Comparison of ENCODE assay signal across 14 cellular contexts in genomic region chr18:33596178-33596854, GRCh38. TPM values are rescaled to one million over a fixed set of nuclear protein-coding genes. Genes with fewer than 3 reads are reported as not detected.
A peak's percentile ranks its signal among the peaks of the same experiment; 100 is the strongest.
DNase-seq lines count a peak whose midpoint lies in the region; ATAC-seq, FAIRE-seq and TF ChIP-seq lines count a peak whose summit lies in the region.
"Had no signal": no experiment of that assay in that cellular context is flagged by ENCODE, and none has a peak within 500 bp of the region (broad histone marks: within the 10 kb centered on the region; RNA-seq: fewer than 3 reads in every experiment).

No MANE protein-coding gene starts in this region.

- H3K4me1 ChIP-seq in foreskin keratinocyte: no peaks in the 10 kb centered on the region
- H3K4me1 ChIP-seq: lower lobe of right lung, Peyer's patch had no signal

- no peaks in the 10 kb centered on the region for H3K27me3 ChIP-seq in brain microvascular endothelial cell (replicated peaks)
- H3K27me3 ChIP-seq in foreskin keratinocyte: no peaks in the 10 kb centered on the region
- H3K27me3 ChIP-seq: neural progenitor cell, Peyer's patch had no signal

- TF ChIP-seq POLR2A in GM12892 (IDR thresholded peaks at IDR 0.05; ENCODE audit: low read depth, low read length): no peak

- in situ Hi-C loops in brain microvascular endothelial cell (cut with HindIII; ENCODE audit: low pct_ligation_motif_present, low sequenced_read_pairs): no loop called here

- peak overlapping the region; percentile 22; the same call in 1 of the 2 replicates for H3K27ac ChIP-seq in 22Rv1
- peak overlapping the region; percentile 66 for H3K27ac ChIP-seq in brain microvascular endothelial cell
- no peak overlapping the region for H3K27ac ChIP-seq in foreskin keratinocyte
- H3K27ac ChIP-seq: lower lobe of right lung, neural progenitor cell, Peyer's patch had no signal

- ATAC-seq in foreskin keratinocyte (peak; percentile 59), HG02588 (IDR thresholded peaks at IDR 0.05; ENCODE audit: unreplicated experiment) (no peak)
- ATAC-seq: activated CD4-positive, alpha-beta T cell treated with anti-CD3 and anti-CD28 coated beads for 36 hours; lower lobe of right lung had no signal

- no peak for FAIRE-seq in GM12892 (lab: Jason Lieb, UNC)
- FAIRE-seq: HTR-8/SVneo had no signal

- H3K4me3 ChIP-seq in LNCaP clone FGC (ENCODE audit: low read depth, low read length) (no peak overlapping the region), brain microvascular endothelial cell (ENCODE audit: low read depth, low read length) (no peak overlapping the region)
- H3K4me3 ChIP-seq: lower lobe of right lung, neural progenitor cell, Peyer's patch had no signal

- H3K36me3 ChIP-seq in brain microvascular endothelial cell (replicated peaks): no peaks in the 10 kb centered on the region
- H3K36me3 ChIP-seq: lower lobe of right lung, neural progenitor cell, Peyer's patch had no signal

- DNase-seq in LNCaP clone FGC (ENCODE audit: low read depth) (peak; percentile 21), brain microvascular endothelial cell (no peak), foreskin keratinocyte (peak in 1 of 2 donors; percentile 44), NCI-H774 (lab: John Stamatoyannopoulos, UW) (no peak), NCI-H82 treated with DMSO at 0.1 percent for 48 hours (lab: John Stamatoyannopoulos, UW; ENCODE audit: unreplicated experiment) (no peak), GM12892 (ENCODE audit: insufficient read length) (no peak)
- DNase-seq: activated CD4-positive, alpha-beta T cell treated with anti-CD3 and anti-CD28 coated beads for 36 hours; lower lobe of right lung; Peyer's patch had no signal

- no peak for TF ChIP-seq CTCF in 22Rv1 (IDR thresholded peaks at IDR 0.05)
- TF ChIP-seq CTCF in LNCaP clone FGC (IDR thresholded peaks at IDR 0.05; ENCODE audit: control insufficient read depth, extremely low read depth, insufficient read depth): no peak
- no peak for TF ChIP-seq CTCF in brain microvascular endothelial cell (IDR thresholded peaks at IDR 0.05; ENCODE audit: low read depth, low read length, missing control alignments)
- TF ChIP-seq CTCF in foreskin keratinocyte (conservative IDR thresholded peaks at IDR 0.05): no peak

RNA-seq across cellular contexts. Expression of gene ASXL3, which starts 18.3 kb away (rescaled TPM):
- total RNA-seq in foreskin keratinocyte: not detected in 2 replicates
- not detected in 2 replicates for polyA plus RNA-seq in foreskin keratinocyte
- not detected for polyA plus RNA-seq in GM12892 (2012; ENCODE audit: missing spikeins)
- total RNA-seq: activated CD4-positive, alpha-beta T cell treated with anti-CD3 and anti-CD28 coated beads for 36 hours; T-helper 1 cell treated with Interleukin-12 subunit alpha and Interleukin-12 subunit beta and Interleukin-4 antibody, amounts not matched to agents 30 ng/mL and 1 ng/mL, for 36 hours had no signal
